Comparison of ENCODE assay signal across 1 cellular context in the genomic region with DNA sequence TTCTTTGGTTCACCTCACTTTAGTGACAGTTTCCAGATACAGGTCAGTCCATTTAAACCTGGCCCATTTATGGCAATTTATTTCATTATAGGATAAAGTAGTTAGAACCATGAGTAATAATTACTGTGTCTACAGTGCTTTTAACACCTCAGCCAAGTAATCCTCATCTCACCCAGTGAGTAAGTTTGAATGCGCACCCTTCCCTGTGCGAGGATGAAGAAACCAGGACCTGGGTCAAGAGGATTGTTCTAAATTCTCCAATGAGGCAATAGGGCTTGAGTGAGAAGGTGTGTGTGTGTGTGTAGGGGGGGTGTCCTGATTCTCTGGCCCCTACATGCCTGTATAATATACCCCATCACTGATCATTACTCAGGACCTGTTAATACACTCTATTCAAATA.
TF ChIP-seq lines count a peak whose summit lies in the region.

No MANE protein-coding gene starts in this region.

TF ChIP-seq in H1, 55 proteins besides CTCF, POLR2A, EP300 and RAD21:
- TF ChIP-seq CHD2 (IDR thresholded peaks at IDR 0.05; ENCODE audit: low read length) = no peak
- TF ChIP-seq, protein P1, sequence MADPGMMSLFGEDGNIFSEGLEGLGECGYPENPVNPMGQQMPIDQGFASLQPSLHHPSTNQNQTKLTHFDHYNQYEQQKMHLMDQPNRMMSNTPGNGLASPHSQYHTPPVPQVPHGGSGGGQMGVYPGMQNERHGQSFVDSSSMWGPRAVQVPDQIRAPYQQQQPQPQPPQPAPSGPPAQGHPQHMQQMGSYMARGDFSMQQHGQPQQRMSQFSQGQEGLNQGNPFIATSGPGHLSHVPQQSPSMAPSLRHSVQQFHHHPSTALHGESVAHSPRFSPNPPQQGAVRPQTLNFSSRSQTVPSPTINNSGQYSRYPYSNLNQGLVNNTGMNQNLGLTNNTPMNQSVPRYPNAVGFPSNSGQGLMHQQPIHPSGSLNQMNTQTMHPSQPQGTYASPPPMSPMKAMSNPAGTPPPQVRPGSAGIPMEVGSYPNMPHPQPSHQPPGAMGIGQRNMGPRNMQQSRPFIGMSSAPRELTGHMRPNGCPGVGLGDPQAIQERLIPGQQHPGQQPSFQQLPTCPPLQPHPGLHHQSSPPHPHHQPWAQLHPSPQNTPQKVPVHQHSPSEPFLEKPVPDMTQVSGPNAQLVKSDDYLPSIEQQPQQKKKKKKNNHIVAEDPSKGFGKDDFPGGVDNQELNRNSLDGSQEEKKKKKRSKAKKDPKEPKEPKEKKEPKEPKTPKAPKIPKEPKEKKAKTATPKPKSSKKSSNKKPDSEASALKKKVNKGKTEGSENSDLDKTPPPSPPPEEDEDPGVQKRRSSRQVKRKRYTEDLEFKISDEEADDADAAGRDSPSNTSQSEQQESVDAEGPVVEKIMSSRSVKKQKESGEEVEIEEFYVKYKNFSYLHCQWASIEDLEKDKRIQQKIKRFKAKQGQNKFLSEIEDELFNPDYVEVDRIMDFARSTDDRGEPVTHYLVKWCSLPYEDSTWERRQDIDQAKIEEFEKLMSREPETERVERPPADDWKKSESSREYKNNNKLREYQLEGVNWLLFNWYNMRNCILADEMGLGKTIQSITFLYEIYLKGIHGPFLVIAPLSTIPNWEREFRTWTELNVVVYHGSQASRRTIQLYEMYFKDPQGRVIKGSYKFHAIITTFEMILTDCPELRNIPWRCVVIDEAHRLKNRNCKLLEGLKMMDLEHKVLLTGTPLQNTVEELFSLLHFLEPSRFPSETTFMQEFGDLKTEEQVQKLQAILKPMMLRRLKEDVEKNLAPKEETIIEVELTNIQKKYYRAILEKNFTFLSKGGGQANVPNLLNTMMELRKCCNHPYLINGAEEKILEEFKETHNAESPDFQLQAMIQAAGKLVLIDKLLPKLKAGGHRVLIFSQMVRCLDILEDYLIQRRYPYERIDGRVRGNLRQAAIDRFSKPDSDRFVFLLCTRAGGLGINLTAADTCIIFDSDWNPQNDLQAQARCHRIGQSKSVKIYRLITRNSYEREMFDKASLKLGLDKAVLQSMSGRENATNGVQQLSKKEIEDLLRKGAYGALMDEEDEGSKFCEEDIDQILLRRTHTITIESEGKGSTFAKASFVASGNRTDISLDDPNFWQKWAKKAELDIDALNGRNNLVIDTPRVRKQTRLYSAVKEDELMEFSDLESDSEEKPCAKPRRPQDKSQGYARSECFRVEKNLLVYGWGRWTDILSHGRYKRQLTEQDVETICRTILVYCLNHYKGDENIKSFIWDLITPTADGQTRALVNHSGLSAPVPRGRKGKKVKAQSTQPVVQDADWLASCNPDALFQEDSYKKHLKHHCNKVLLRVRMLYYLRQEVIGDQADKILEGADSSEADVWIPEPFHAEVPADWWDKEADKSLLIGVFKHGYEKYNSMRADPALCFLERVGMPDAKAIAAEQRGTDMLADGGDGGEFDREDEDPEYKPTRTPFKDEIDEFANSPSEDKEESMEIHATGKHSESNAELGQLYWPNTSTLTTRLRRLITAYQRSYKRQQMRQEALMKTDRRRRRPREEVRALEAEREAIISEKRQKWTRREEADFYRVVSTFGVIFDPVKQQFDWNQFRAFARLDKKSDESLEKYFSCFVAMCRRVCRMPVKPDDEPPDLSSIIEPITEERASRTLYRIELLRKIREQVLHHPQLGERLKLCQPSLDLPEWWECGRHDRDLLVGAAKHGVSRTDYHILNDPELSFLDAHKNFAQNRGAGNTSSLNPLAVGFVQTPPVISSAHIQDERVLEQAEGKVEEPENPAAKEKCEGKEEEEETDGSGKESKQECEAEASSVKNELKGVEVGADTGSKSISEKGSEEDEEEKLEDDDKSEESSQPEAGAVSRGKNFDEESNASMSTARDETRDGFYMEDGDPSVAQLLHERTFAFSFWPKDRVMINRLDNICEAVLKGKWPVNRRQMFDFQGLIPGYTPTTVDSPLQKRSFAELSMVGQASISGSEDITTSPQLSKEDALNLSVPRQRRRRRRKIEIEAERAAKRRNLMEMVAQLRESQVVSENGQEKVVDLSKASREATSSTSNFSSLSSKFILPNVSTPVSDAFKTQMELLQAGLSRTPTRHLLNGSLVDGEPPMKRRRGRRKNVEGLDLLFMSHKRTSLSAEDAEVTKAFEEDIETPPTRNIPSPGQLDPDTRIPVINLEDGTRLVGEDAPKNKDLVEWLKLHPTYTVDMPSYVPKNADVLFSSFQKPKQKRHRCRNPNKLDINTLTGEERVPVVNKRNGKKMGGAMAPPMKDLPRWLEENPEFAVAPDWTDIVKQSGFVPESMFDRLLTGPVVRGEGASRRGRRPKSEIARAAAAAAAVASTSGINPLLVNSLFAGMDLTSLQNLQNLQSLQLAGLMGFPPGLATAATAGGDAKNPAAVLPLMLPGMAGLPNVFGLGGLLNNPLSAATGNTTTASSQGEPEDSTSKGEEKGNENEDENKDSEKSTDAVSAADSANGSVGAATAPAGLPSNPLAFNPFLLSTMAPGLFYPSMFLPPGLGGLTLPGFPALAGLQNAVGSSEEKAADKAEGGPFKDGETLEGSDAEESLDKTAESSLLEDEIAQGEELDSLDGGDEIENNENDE (IDR thresholded peaks at IDR 0.05; ENCODE audit: insufficient replicate concordance, low read length) = no peak
- TF ChIP-seq SP4 (IDR thresholded peaks at IDR 0.05; ENCODE audit: low read length) = 0 out of 2 replicates have a peak, but pooled peaks have one; percentile 3
- TF ChIP-seq TBP (IDR thresholded peaks at IDR 0.05; ENCODE audit: low read depth, low read length) = no peak
- TF ChIP-seq ZNF274 (IDR thresholded peaks at IDR 0.05; ENCODE audit: borderline replicate concordance, extremely low read depth, low read length) = no peak
- TF ChIP-seq MAFK (IDR thresholded peaks at IDR 0.05; ENCODE audit: low read depth, low read length) = no peak
